ENCODE assay signal across 24 cellular contexts in the genomic region with DNA sequence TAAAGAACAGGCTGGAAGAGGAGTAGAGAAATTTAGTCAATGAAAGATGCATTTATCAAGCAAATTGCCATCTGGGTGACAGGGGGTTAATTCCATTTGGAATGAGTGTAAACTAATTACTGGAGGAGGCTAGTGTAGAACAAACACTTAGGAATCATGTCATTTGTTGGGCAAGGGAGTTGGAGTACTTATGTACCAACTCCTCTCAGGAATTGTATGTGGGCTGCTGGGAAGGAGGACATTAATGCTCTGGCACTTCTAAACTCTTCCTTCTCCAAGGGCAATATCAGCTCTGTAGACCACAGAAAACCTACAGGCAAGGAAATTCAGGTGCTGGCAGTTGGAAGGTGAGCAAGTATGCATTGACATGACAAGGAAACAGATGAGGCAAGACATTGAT.
"Had no signal": no experiment of that assay in that cellular context is flagged by ENCODE, and none has a peak within 500 bp of the region (broad histone marks: within the 10 kb centered on the region; RNA-seq: fewer than 3 reads in every experiment).

No MANE protein-coding gene starts in this region.

- FAIRE-seq: endothelial cell of umbilical vein, islet of Langerhans had no signal

- H3K36me3 Mint-ChIP-seq: stimulated activated memory B cell treated with anti-CD40 and anti-IgM and Interleukin-4, amounts not matched to agents 10 μg/mL and 1 μg/mL and 100 μg/mL, for 72 hours had no signal

- H3K9me3 Mint-ChIP-seq: stimulated activated memory B cell treated with anti-CD40 and anti-IgM and Interleukin-4, amounts not matched to agents 10 μg/mL and 1 μg/mL and 100 μg/mL, for 72 hours; stimulated activated naive CD8-positive, alpha-beta T cell treated with anti-CD3 and anti-CD28 coated beads, Interleukin-15, amount 100 ng/mL, for 72 hours had no signal

- H3K9me3 ChIP-seq: psoas muscle, right lobe of liver, testis, tibial nerve had no signal

- H3K27me3 ChIP-seq: foreskin keratinocyte, heart left ventricle, right lobe of liver, testis, tibial nerve had no signal

- H3K79me2 ChIP-seq: parathyroid adenoma had no signal

- DNase-seq: effector CD4-positive, alpha-beta T cell; endodermal cell; erythroblast; foreskin keratinocyte; heart left ventricle; hippocampal formation; kidney glomerular epithelial cell; mammary epithelial cell; naive thymus-derived CD4-positive, alpha-beta T cell; nephron progenitor cell; psoas muscle; retina; right lobe of liver; stimulated activated CD4-positive, alpha-beta T cell treated with anti-CD3 and anti-CD28 coated beads, Interleukin-15, amount 100 ng/mL, for 24 hours; stimulated activated CD4-positive, alpha-beta T cell treated with anti-CD3 and anti-CD28 coated beads, Interleukin-1b, Interleukin-23, amount 100 ng/mL, for 48 hours; stimulated activated CD4-positive, alpha-beta T cell treated with anti-CD3 and anti-CD28 coated beads, Interleukin-4, amount 100 ng/mL, for 24 hours; stimulated activated naive CD8-positive, alpha-beta T cell treated with anti-CD3 and anti-CD28 coated beads, Interleukin-15, amount 100 ng/mL, for 72 hours; testis had no signal

- H3K27me3 Mint-ChIP-seq: stimulated activated naive CD8-positive, alpha-beta T cell treated with anti-CD3 and anti-CD28 coated beads, Interleukin-15, amount 100 ng/mL, for 72 hours had no signal

- H3K4me3 Mint-ChIP-seq: endodermal cell; naive thymus-derived CD4-positive, alpha-beta T cell; nephron progenitor cell; stimulated activated memory B cell treated with anti-CD40 and anti-IgM and Interleukin-4, amounts not matched to agents 10 μg/mL and 1 μg/mL and 100 μg/mL, for 72 hours; stimulated activated naive CD8-positive, alpha-beta T cell treated with anti-CD3 and anti-CD28 coated beads, Interleukin-15, amount 100 ng/mL, for 72 hours had no signal

- H3K4me3 ChIP-seq: coronary artery, heart left ventricle, psoas muscle, right lobe of liver, testis, tibial nerve had no signal

- H3K4me1 Mint-ChIP-seq: nephron progenitor cell; stimulated activated memory B cell treated with anti-CD40 and anti-IgM and Interleukin-4, amounts not matched to agents 10 μg/mL and 1 μg/mL and 100 μg/mL, for 72 hours; stimulated activated naive CD8-positive, alpha-beta T cell treated with anti-CD3 and anti-CD28 coated beads, Interleukin-15, amount 100 ng/mL, for 72 hours had no signal

- H3K4me1 ChIP-seq: foreskin keratinocyte, heart left ventricle, parathyroid adenoma, psoas muscle, right lobe of liver, testis, tibial nerve had no signal

- H3K27ac ChIP-seq: coronary artery, foreskin keratinocyte, heart left ventricle, parathyroid adenoma, psoas muscle, right lobe of liver, testis, tibial nerve had no signal

- H3K36me3 ChIP-seq: heart left ventricle, right lobe of liver, tibial nerve had no signal

- H2AFZ ChIP-seq: parathyroid adenoma had no signal

- H3K9ac ChIP-seq: parathyroid adenoma had no signal

- H3K27ac Mint-ChIP-seq: endodermal cell; naive thymus-derived CD4-positive, alpha-beta T cell; nephron progenitor cell; stimulated activated memory B cell treated with anti-CD40 and anti-IgM and Interleukin-4, amounts not matched to agents 10 μg/mL and 1 μg/mL and 100 μg/mL, for 72 hours had no signal
